ENCODE assay signal across 9 cellular contexts in the genomic region with DNA sequence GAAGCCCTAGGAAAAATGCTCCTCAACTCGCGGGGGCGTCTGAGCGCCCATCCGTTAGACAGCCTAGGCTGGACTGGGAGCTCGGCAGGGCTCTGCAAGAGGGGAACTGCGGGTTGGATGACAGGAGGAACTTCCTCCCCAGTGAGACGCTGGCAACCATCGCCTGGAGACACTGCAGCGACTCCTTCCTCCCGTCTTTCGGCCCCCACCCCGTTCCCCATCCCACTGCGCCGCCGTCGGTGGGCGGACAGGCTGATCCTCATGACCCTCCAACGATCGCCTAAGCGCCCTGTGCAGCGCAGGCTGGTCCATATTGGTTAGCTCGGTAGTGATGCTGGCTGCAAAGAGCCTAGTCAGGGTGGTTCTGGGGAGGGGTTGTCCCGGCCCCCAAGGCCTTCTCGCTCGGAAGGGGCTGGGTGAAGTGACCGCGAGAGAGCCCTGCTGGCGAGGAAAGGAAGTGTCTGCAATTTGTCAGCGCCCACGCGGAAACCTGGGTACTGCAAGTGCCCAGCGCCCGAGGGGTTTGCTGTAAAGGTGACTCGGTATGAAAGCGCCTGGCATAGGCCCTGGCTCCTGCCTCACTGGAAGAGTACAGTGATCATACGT. TPM values are rescaled to one million over a fixed set of nuclear protein-coding genes. Genes with fewer than 3 reads are reported as not detected.
DNase-seq lines count a peak whose midpoint lies in the region; ATAC-seq and TF ChIP-seq lines count a peak whose summit lies in the region.
"Had no signal": no experiment of that assay in that cellular context is flagged by ENCODE, and none has a peak within 500 bp of the region (broad histone marks: within the 10 kb centered on the region; RNA-seq: fewer than 3 reads in every experiment).

No MANE protein-coding gene starts in this region.

- DNase-seq in NCI-H1417 (lab: John Stamatoyannopoulos, UW) (peak in 2 of 3 experiments; percentile 62 to 74), NCI-H1417 treated with DMSO at 0.1 percent for 48 hours (lab: John Stamatoyannopoulos, UW) (no peak), NCI-H69 (lab: John Stamatoyannopoulos, UW) (peak; percentile 64), activated T-cell treated with anti-CD3 and anti-CD28 coated beads for 4 hours (peak; percentile 44), foreskin fibroblast (peak in 1 of 2 donors; percentile 63), prostate gland (ENCODE audit: low spot score) (no peak), cerebellar cortex (ENCODE audit: low spot score) (no peak)

- H3K27ac ChIP-seq in prostate gland = no peak overlapping the region

- TF ChIP-seq POLR2A in prostate gland (IDR thresholded peaks at IDR 0.05) = no peak

- TF ChIP-seq CTCF in foreskin fibroblast (IDR thresholded peaks at IDR 0.05; ENCODE audit: low read depth, low read length) (peak; percentile 39), prostate gland (IDR thresholded peaks at IDR 0.05) (peak in 1 of 4 experiments; percentile 50)

- H3K4me3 ChIP-seq in foreskin fibroblast (ENCODE audit: low read depth in 1 of 2, low read length in 2 of 2) = peak overlapping the region; percentile 51 to 53
- peak overlapping the region; percentile 36 to 40 for H3K4me3 ChIP-seq in prostate gland

- H3K36me3 ChIP-seq in prostate gland = no peaks in the 10 kb centered on the region

- no peaks in the 10 kb centered on the region for H3K9me3 ChIP-seq in prostate gland

- peak; percentile 33 for ATAC-seq in HG02870 (IDR thresholded peaks at IDR 0.05; ENCODE audit: unreplicated experiment)

- 2% methylated on average over 37 of the region's 37 CpGs for WGBS in prostate gland

- no peaks in the 10 kb centered on the region for H3K27me3 ChIP-seq in prostate gland (replicated peaks; ENCODE audit: insufficient read depth)

- no peaks in the 10 kb centered on the region for H3K4me1 ChIP-seq in prostate gland (replicated peaks)

- intact Hi-C loops in prostate gland (cut with DNase I) = no loop called here

RNA-seq across cellular contexts. Expression of a gene that starts 0.6 kb away (rescaled TPM):
- 1 to 10 TPM; 1.2 to 1.8 TPM for total RNA-seq in prostate gland
- total RNA-seq: myocyte had no signal

RNA-seq across cellular contexts. Expression of a gene that starts 11.7 kb away (rescaled TPM):
- 10 to 100 TPM; 28.2 to 38.6 TPM for total RNA-seq in prostate gland
- total RNA-seq: myocyte had no signal

RNA-seq across cellular contexts. Expression of a gene that starts 21.7 kb away (rescaled TPM):
- total RNA-seq in prostate gland = 10 to 100 TPM; 12.1 to 18.6 TPM

RNA-seq across cellular contexts. Expression of a gene that starts 59.8 kb away (rescaled TPM):
- total RNA-seq in prostate gland = 10 to 100 TPM; 12.3 to 22.9 TPM

Comparison
In these comparisons a context has a peak if more than half of its experiments do, and no peak if none do; other contexts are left out.
1. DNase-seq: peak in NCI-H1417 (2 of 3), NCI-H69 (single experiment) and activated T-cell treated with anti-CD3 and anti-CD28 coated beads for 4 hours (single experiment); none in NCI-H1417 treated with DMSO at 0.1 percent for 48 hours (single experiment), prostate gland (single experiment) and cerebellar cortex (single experiment).